ENCODE assay signal across 16 cellular contexts in genomic region chr2:105313877-105314276, GRCh38. TPM values are rescaled to one million over a fixed set of nuclear protein-coding genes. Genes with fewer than 3 reads are reported as not detected.
A peak's percentile ranks its signal among the peaks of the same experiment; 100 is the strongest.
DNase-seq lines count a peak whose midpoint lies in the region; ATAC-seq and TF ChIP-seq lines count a peak whose summit lies in the region.
"Had no signal": no experiment of that assay in that cellular context is flagged by ENCODE, and none has a peak within 500 bp of the region (broad histone marks: within the 10 kb centered on the region; RNA-seq: fewer than 3 reads in every experiment).

No MANE protein-coding gene starts in this region.

- CTCF ChIA-PET in naive thymus-derived CD4-positive, alpha-beta T cell (lab: Charles Lee): no interaction called here

- H3K36me3 ChIP-seq in naive thymus-derived CD4-positive, alpha-beta T cell (ENCODE audit: control insufficient read depth in 2 of 3, insufficient read depth in 3 of 3, low read length in 3 of 3): peaks cover 0 to 5% (median 4%) of the 10 kb centered on the region in 3 experiments
- no peaks in the 10 kb centered on the region for H3K36me3 ChIP-seq in thyroid gland
- H3K36me3 ChIP-seq: right atrium auricular region had no signal

- intact Hi-C loops in naive thymus-derived CD4-positive, alpha-beta T cell (cut with micrococcal nuclease): no loop called here
- intact Hi-C loops in thyroid gland (cut with DNase I): no loop called here

- no peak for TF ChIP-seq CTCF in thyroid gland (IDR thresholded peaks at IDR 0.05)

- no peak overlapping the region for H3K27ac Mint-ChIP-seq in naive thymus-derived CD4-positive, alpha-beta T cell
- H3K27ac Mint-ChIP-seq: activated CD8-positive, alpha-beta memory T cell treated with anti-CD3 and anti-CD28 coated beads, Interleukin-2, amount 10 ng/mL, durations not matched to agents 7 days and 5 days had no signal

- no peaks in the 10 kb centered on the region for H3K4me1 ChIP-seq in naive thymus-derived CD4-positive, alpha-beta T cell (ENCODE audit: control insufficient read depth in 2 of 2, insufficient read depth in 2 of 2, low read length in 2 of 2)
- peaks cover 7 to 8% of the 10 kb centered on the region in 2 donors for H3K4me1 ChIP-seq in thyroid gland
- H3K4me1 ChIP-seq: right atrium auricular region had no signal

- no peaks in the 10 kb centered on the region for H3K9me3 ChIP-seq in naive thymus-derived CD4-positive, alpha-beta T cell (ENCODE audit: control insufficient read depth in 2 of 3, low read length in 3 of 3)
- H3K9me3 ChIP-seq in thyroid gland: no peaks in the 10 kb centered on the region
- H3K9me3 ChIP-seq: right atrium auricular region had no signal

- no peak overlapping the region for H3K4me3 ChIP-seq in naive thymus-derived CD4-positive, alpha-beta T cell (ENCODE audit: low read length)
- H3K4me3 ChIP-seq in thyroid gland (replicated peaks in 1 of 3): no peak overlapping the region
- H3K4me3 ChIP-seq: right atrium auricular region had no signal

- no peak overlapping the region for H3K4me3 Mint-ChIP-seq in naive thymus-derived CD4-positive, alpha-beta T cell
- H3K4me3 Mint-ChIP-seq: activated CD8-positive, alpha-beta memory T cell treated with anti-CD3 and anti-CD28 coated beads, Interleukin-2, amount 10 ng/mL, durations not matched to agents 7 days and 5 days had no signal

- H3K36me3 Mint-ChIP-seq in naive thymus-derived CD4-positive, alpha-beta T cell: peaks cover 0 to 20% (median 6%) of the 10 kb centered on the region in 5 donors

- peak; percentile 43 for ATAC-seq in GM18519 (IDR thresholded peaks at IDR 0.05; ENCODE audit: low FRiP score, unreplicated experiment)
- ATAC-seq in HG02973 (IDR thresholded peaks at IDR 0.05; ENCODE audit: unreplicated experiment): peak; percentile 51
- ATAC-seq in naive thymus-derived CD4-positive, alpha-beta T cell: peak; percentile 20
- ATAC-seq: activated CD8-positive, alpha-beta memory T cell treated with anti-CD3 and anti-CD28 coated beads, Interleukin-2, amount 10 ng/mL, durations not matched to agents 7 days and 5 days had no signal

- no peak for TF ChIP-seq POLR2A in thyroid gland (IDR thresholded peaks at IDR 0.05)

- peak; percentile 5 for DNase-seq in NOMO-1 treated with dmso at 0.1 percent for 144 hours (lab: John Stamatoyannopoulos, UW; ENCODE audit: unreplicated experiment)
- no peak for DNase-seq in naive thymus-derived CD4-positive, alpha-beta T cell
- DNase-seq in thyroid gland: no peak
- no peak for DNase-seq in activated T-cell treated with anti-CD3 and anti-CD28 coated beads, Interleukin-2, amount 50 U/mL, for 48 hours
- DNase-seq in NCI-H2227 treated with DMSO at 0.1 percent for 48 hours (lab: John Stamatoyannopoulos, UW): no peak
- DNase-seq in GM03348 (ENCODE audit: low spot score): no peak
- DNase-seq: activated CD8-positive, alpha-beta memory T cell treated with anti-CD3 and anti-CD28 coated beads, Interleukin-2, amount 10 ng/mL, durations not matched to agents 7 days and 5 days; activated gamma-delta T cell treated with Interleukin-2 at 50 U/mL for 16 hours; aorta; mesendoderm; NCI-H1092; stimulated activated CD4-positive, alpha-beta T cell treated with anti-CD3 and anti-CD28 coated beads, Interleukin-1b, Interleukin-23, amount 100 ng/mL, for 48 hours; T-helper 1 cell had no signal

- peaks cover 10 to 47% (median 36%) of the 10 kb centered on the region in 7 donors for H3K4me1 Mint-ChIP-seq in naive thymus-derived CD4-positive, alpha-beta T cell

- no peaks in the 10 kb centered on the region for H3K27me3 Mint-ChIP-seq in naive thymus-derived CD4-positive, alpha-beta T cell
- H3K27me3 Mint-ChIP-seq: activated CD8-positive, alpha-beta memory T cell treated with anti-CD3 and anti-CD28 coated beads, Interleukin-2, amount 10 ng/mL, durations not matched to agents 7 days and 5 days had no signal

- H3K27me3 ChIP-seq in naive thymus-derived CD4-positive, alpha-beta T cell (ENCODE audit: control insufficient read depth in 2 of 2, insufficient read depth in 2 of 2, low read length in 2 of 2): no peaks in the 10 kb centered on the region
- no peaks in the 10 kb centered on the region for H3K27me3 ChIP-seq in thyroid gland
- H3K27me3 ChIP-seq: right atrium auricular region had no signal

- H3K27ac ChIP-seq in naive thymus-derived CD4-positive, alpha-beta T cell (ENCODE audit: low read depth, low read length): no peak overlapping the region
- no peak overlapping the region for H3K27ac ChIP-seq in thyroid gland
- H3K27ac ChIP-seq: right atrium auricular region had no signal

- H3K9me3 Mint-ChIP-seq in naive thymus-derived CD4-positive, alpha-beta T cell: no peaks in the 10 kb centered on the region

- POLR2A ChIA-PET in naive thymus-derived CD4-positive, alpha-beta T cell (lab: Charles Lee): no interaction called here

RNA-seq across cellular contexts. Expression of gene TGFBRAP1, which starts 15.7 kb away (rescaled TPM):
- 10 to 100 TPM; 19.1 to 22.5 (median 21.6) TPM for total RNA-seq in naive thymus-derived CD4-positive, alpha-beta T cell
- 10 to 100 TPM; 18.0 to 28.3 TPM for polyA plus RNA-seq in naive thymus-derived CD4-positive, alpha-beta T cell
- total RNA-seq in thyroid gland: 10 to 100 TPM; 35.4 to 53.2 (median 40.1) TPM

RNA-seq across cellular contexts. Expression of gene C2orf49, which starts 23.5 kb away (rescaled TPM):
- total RNA-seq in naive thymus-derived CD4-positive, alpha-beta T cell: 10 to 100 TPM; 17.5 to 30.8 (median 23.4) TPM
- 10 to 100 TPM in 1 of 2 donors, 1 to 10 TPM in 1; 9.7 to 11.1 TPM for polyA plus RNA-seq in naive thymus-derived CD4-positive, alpha-beta T cell
- 10 to 100 TPM; 16.6 to 41.1 (median 22.1) TPM for total RNA-seq in thyroid gland
